14 cellular contexts compared by ENCODE assay signal in genomic region chr20:37886851-37887297, GRCh38. TPM values are rescaled to one million over a fixed set of nuclear protein-coding genes. Genes with fewer than 3 reads are reported as not detected.
DNase-seq lines count a peak whose midpoint lies in the region; ATAC-seq and TF ChIP-seq lines count a peak whose summit lies in the region.
"Had no signal": no experiment of that assay in that cellular context is flagged by ENCODE, and none has a peak within 500 bp of the region (broad histone marks: within the 10 kb centered on the region; RNA-seq: fewer than 3 reads in every experiment).

No MANE protein-coding gene starts in this region.

- H3K27me3 ChIP-seq in right atrium auricular region (no peaks in the 10 kb centered on the region), left ventricle myocardium inferior (ENCODE audit: low read depth) (peaks cover 47% of the 10 kb centered on the region), smooth muscle cell (ENCODE audit: low read depth) (no peaks in the 10 kb centered on the region)

- H3K4me1 Mint-ChIP-seq in type B pancreatic cell (ENCODE audit: unreplicated experiment), result peaks cover 18% of the 10 kb centered on the region

- H3K9ac ChIP-seq in smooth muscle cell (ENCODE audit: low read depth), result no peak overlapping the region
- H3K9ac ChIP-seq: parathyroid adenoma had no signal

- H3K36me3 ChIP-seq in right atrium auricular region, result no peaks in the 10 kb centered on the region
- no peaks in the 10 kb centered on the region for H3K36me3 ChIP-seq in left ventricle myocardium inferior
- H3K36me3 ChIP-seq in smooth muscle cell (ENCODE audit: low read depth), result no peaks in the 10 kb centered on the region

- H3K4me2 ChIP-seq in smooth muscle cell, result no peak overlapping the region

- WGBS in smooth muscle cell (ENCODE audit: low lambda C conversion rate), result 95% methylated on average over 4 of the region's 4 CpGs

- TF ChIP-seq CTCF in right atrium auricular region (IDR thresholded peaks at IDR 0.05) (no peak), left ventricle myocardium inferior (IDR thresholded peaks at IDR 0.05; ENCODE audit: borderline replicate concordance) (no peak), smooth muscle cell (IDR thresholded peaks at IDR 0.05; ENCODE audit: borderline replicate concordance, insufficient read depth, poor library complexity, severe bottlenecking) (no peak), type B pancreatic cell (conservative IDR thresholded peaks at IDR 0.05) (no peak)

- peaks cover 5% of the 10 kb centered on the region for H3K27me3 Mint-ChIP-seq in type B pancreatic cell

- H3F3A ChIP-seq in smooth muscle cell (ENCODE audit: low read depth), result no peaks in the 10 kb centered on the region

- H2AFZ ChIP-seq in smooth muscle cell (ENCODE audit: low read depth), result no peak overlapping the region
- H2AFZ ChIP-seq: parathyroid adenoma had no signal

- DNase-seq in Right ventricle myocardium inferior (ENCODE audit: missing footprints) (no peak), right atrium auricular region (ENCODE audit: low spot score) (no peak), OCI-M1 (lab: John Stamatoyannopoulos, UW) (peak; percentile 57), left ventricle myocardium inferior (peak; percentile 79), NCI-H2081 treated with DMSO at 0.1 percent for 48 hours (lab: John Stamatoyannopoulos, UW) (no peak), smooth muscle cell (lab: John Stamatoyannopoulos, UW; ENCODE audit: unreplicated experiment) (no peak), type B pancreatic cell (ENCODE audit: extremely low spot score, unreplicated experiment) (no peak)
- DNase-seq: activated naive CD4-positive, alpha-beta T cell; Calu3; foreskin melanocyte; islet precursor cell; NCI-H1694 treated with DMSO at 0.1 percent for 48 hours had no signal

- H3K4me3 ChIP-seq in right atrium auricular region (no peak overlapping the region), left ventricle myocardium inferior (no peak overlapping the region), smooth muscle cell (no peak overlapping the region)

- H3K9me3 Mint-ChIP-seq in type B pancreatic cell, result no peaks in the 10 kb centered on the region

- intact Hi-C loops in Right ventricle myocardium inferior (cut with DNase I) (no loop called here), left ventricle myocardium inferior (cut with micrococcal nuclease) (no loop called here)

- no peaks in the 10 kb centered on the region for H3K79me2 ChIP-seq in smooth muscle cell (ENCODE audit: low read depth)
- H3K79me2 ChIP-seq: parathyroid adenoma had no signal

- H4K20me1 ChIP-seq in smooth muscle cell (ENCODE audit: low read depth), result no peaks in the 10 kb centered on the region

- H3K9me3 ChIP-seq in right atrium auricular region, result no peaks in the 10 kb centered on the region
- H3K9me3 ChIP-seq in left ventricle myocardium inferior (replicated peaks), result no peaks in the 10 kb centered on the region
- no peaks in the 10 kb centered on the region for H3K9me3 ChIP-seq in smooth muscle cell (replicated peaks; ENCODE audit: low read depth)

- ATAC-seq in Right ventricle myocardium inferior, result peak; percentile 80
- ATAC-seq in HG02970 (IDR thresholded peaks at IDR 0.05; ENCODE audit: low FRiP score, unreplicated experiment), result no peak

- no peak overlapping the region for H3K27ac ChIP-seq in right atrium auricular region
- H3K27ac ChIP-seq in left ventricle myocardium inferior (replicated peaks), result peak overlapping the region; percentile 23
- H3K27ac ChIP-seq in smooth muscle cell (ENCODE audit: low read depth), result no peak overlapping the region
- H3K27ac ChIP-seq: parathyroid adenoma had no signal

- no peak overlapping the region for H3K27ac Mint-ChIP-seq in type B pancreatic cell

- H3K4me3 Mint-ChIP-seq in type B pancreatic cell, result no peak overlapping the region

- no peaks in the 10 kb centered on the region for H3K36me3 Mint-ChIP-seq in type B pancreatic cell

- H3K4me1 ChIP-seq in right atrium auricular region (peaks cover 0 to 18% of the 10 kb centered on the region in 2 donors), left ventricle myocardium inferior (peaks cover 35% of the 10 kb centered on the region), smooth muscle cell (ENCODE audit: low read depth) (no peaks in the 10 kb centered on the region)
- H3K4me1 ChIP-seq: parathyroid adenoma had no signal

RNA-seq across cellular contexts. Expression of gene VSTM2L, which starts 16.1 kb away (rescaled TPM):
- total RNA-seq in Right ventricle myocardium inferior, result 17.7 TPM
- total RNA-seq in right atrium auricular region, result 100 to 1,000 TPM in 1 of 2 donors, 10 to 100 TPM in 1; 97.4 to 303 TPM
- 50.3 TPM for total RNA-seq in left ventricle myocardium inferior
- total RNA-seq in smooth muscle cell, result 1.9 TPM in 1 of 2 replicates, not detected in the other
- polyA plus RNA-seq in smooth muscle cell, result 0.44 and 0.56 TPM in 2 replicates
- total RNA-seq in type B pancreatic cell (ENCODE audit: low replicate concordance), result 11.4 and 11.6 TPM in 2 replicates

Comparison
In these comparisons a context has a peak if more than half of its experiments do, and no peak if none do; other contexts are left out.
1. DNase-seq: peak in OCI-M1 (single experiment) and left ventricle myocardium inferior (single experiment); none in Right ventricle myocardium inferior (single experiment), right atrium auricular region (single experiment), NCI-H2081 treated with DMSO at 0.1 percent for 48 hours (single experiment), smooth muscle cell (single experiment) and type B pancreatic cell (single experiment).